In genomic region chr1:217088521-217089221, GRCh38 we compare ENCODE assay signal across 10 cellular contexts.
DNase-seq lines count a peak whose midpoint lies in the region; ATAC-seq and TF ChIP-seq lines count a peak whose summit lies in the region.
"Had no signal": no experiment of that assay in that cellular context is flagged by ENCODE, and none has a peak within 500 bp of the region (broad histone marks: within the 10 kb centered on the region; RNA-seq: fewer than 3 reads in every experiment).

No MANE protein-coding gene starts in this region.

- no peak for TF ChIP-seq EP300 in SK-N-SH (IDR thresholded peaks at IDR 0.05; ENCODE audit: borderline replicate concordance in 1 of 2, low read depth in 1 of 2, low read length in 1 of 2)

- H3K9me3 ChIP-seq in SK-N-SH, result no peaks in the 10 kb centered on the region
- no peaks in the 10 kb centered on the region for H3K9me3 ChIP-seq in neuronal stem cell (replicated peaks in 1 of 2; ENCODE audit: control insufficient read depth in 2 of 2, insufficient read depth in 1 of 2, low read depth in 1 of 2, low read length in 2 of 2)
- no peaks in the 10 kb centered on the region for H3K9me3 ChIP-seq in uterus

- H4K91ac ChIP-seq in neuronal stem cell (ENCODE audit: low read depth, low read length, poor library complexity), result no peak overlapping the region

- no peaks in the 10 kb centered on the region for H3K79me2 ChIP-seq in SK-N-SH (ENCODE audit: insufficient read depth)

- no peak for ATAC-seq in activated T-helper 17 cell treated with anti-CD3 and anti-CD28 coated beads, Interleukin-2, amount 50 U/mL, for 72 hours (replicated peaks)
- no peak for ATAC-seq in activated T-cell treated with anti-CD3 and anti-CD28 coated beads, Interleukin-2, amount 50 U/mL, for 4 hours

- no peaks in the 10 kb centered on the region for H3K27me3 Mint-ChIP-seq in Calu3 (ENCODE audit: unreplicated experiment)
- peaks cover 12% of the 10 kb centered on the region for H3K27me3 Mint-ChIP-seq in glutamatergic neuron (ENCODE audit: unreplicated experiment)
- H3K27me3 Mint-ChIP-seq in activated T-helper 17 cell treated with anti-CD3 and anti-CD28 coated beads, Interleukin-2, amount 50 U/mL, for 72 hours, result peaks cover 27% of the 10 kb centered on the region
- H3K27me3 Mint-ChIP-seq in activated T-cell treated with anti-CD3 and anti-CD28 coated beads, Interleukin-2, amount 50 U/mL, for 4 hours (ENCODE audit: low read depth), result peaks cover 30% of the 10 kb centered on the region

- no peak overlapping the region for H2BK5ac ChIP-seq in neuronal stem cell (ENCODE audit: low read length)

- H3F3A ChIP-seq in SK-N-SH (replicated peaks; ENCODE audit: insufficient read depth), result peaks cover 6% of the 10 kb centered on the region

- no peaks in the 10 kb centered on the region for H3K79me1 ChIP-seq in neuronal stem cell (ENCODE audit: low read depth, low read length)

- no peak overlapping the region for H3K4ac ChIP-seq in neuronal stem cell (ENCODE audit: low read length)

- POLR2A ChIA-PET in SK-N-SH (lab: Yijun Ruan, JAX), result no interaction called here

- H3K36me3 ChIP-seq in SK-N-SH (replicated peaks in 1 of 2; ENCODE audit: control insufficient read depth in 1 of 2, insufficient read depth in 2 of 2, low read length in 1 of 2) (no peaks in the 10 kb centered on the region), neuronal stem cell (replicated peaks in 1 of 2; ENCODE audit: control insufficient read depth in 2 of 2, insufficient read depth in 2 of 2, low read length in 2 of 2) (no peaks in the 10 kb centered on the region), uterus (no peaks in the 10 kb centered on the region)

- H2BK12ac ChIP-seq in neuronal stem cell (ENCODE audit: low read length), result no peak overlapping the region

- H4K20me1 ChIP-seq in SK-N-SH (ENCODE audit: insufficient read depth), result no peaks in the 10 kb centered on the region

- H3K9ac ChIP-seq in SK-N-SH (no peak overlapping the region), neuronal stem cell (ENCODE audit: low read depth, low read length, poor library complexity) (no peak overlapping the region)

- no peak overlapping the region for H3K23ac ChIP-seq in neuronal stem cell (ENCODE audit: low read depth, low read length, poor library complexity)

- DNase-seq in Calu3 (no peak), SK-N-SH (peak; percentile 27), glutamatergic neuron (no peak), neuronal stem cell (ENCODE audit: low spot score) (no peak), uterus (no peak), activated gamma-delta T cell treated with Interleukin-2 at 50 U/mL for 16 hours (no peak)
- DNase-seq in activated T-cell treated with anti-CD3 and anti-CD28 coated beads, Interleukin-2, amount 50 U/mL, for 4 hours, result no peak
- DNase-seq: stimulated activated CD4-positive, alpha-beta T cell treated with anti-CD3 and anti-CD28 coated beads, Interleukin-4, amount 100 ng/mL, for 4 hours had no signal

- TF ChIP-seq CTCF in Calu3 (IDR thresholded peaks at IDR 0.05; ENCODE audit: unreplicated experiment) (no peak), SK-N-SH (IDR thresholded peaks at IDR 0.05) (no peak), glutamatergic neuron (IDR thresholded peaks at IDR 0.05; ENCODE audit: partially characterized antibody, unreplicated experiment) (no peak), uterus (IDR thresholded peaks at IDR 0.05) (no peak)

- H3K4me1 Mint-ChIP-seq in Calu3 (ENCODE audit: low read depth, unreplicated experiment), result peaks cover 21% of the 10 kb centered on the region
- peaks cover 8% of the 10 kb centered on the region for H3K4me1 Mint-ChIP-seq in glutamatergic neuron (ENCODE audit: low read depth, unreplicated experiment)
- no peaks in the 10 kb centered on the region for H3K4me1 Mint-ChIP-seq in activated T-helper 17 cell treated with anti-CD3 and anti-CD28 coated beads, Interleukin-2, amount 50 U/mL, for 72 hours
- peaks cover 6% of the 10 kb centered on the region for H3K4me1 Mint-ChIP-seq in activated T-cell treated with anti-CD3 and anti-CD28 coated beads, Interleukin-2, amount 50 U/mL, for 4 hours (ENCODE audit: low read depth)
- H3K4me1 Mint-ChIP-seq: central memory CD8-positive, alpha-beta T cell had no signal

- H3K36me3 Mint-ChIP-seq in Calu3 (ENCODE audit: insufficient read depth, unreplicated experiment) (peaks cover 21% of the 10 kb centered on the region), glutamatergic neuron (ENCODE audit: unreplicated experiment) (no peaks in the 10 kb centered on the region)
- H3K36me3 Mint-ChIP-seq in activated T-helper 17 cell treated with anti-CD3 and anti-CD28 coated beads, Interleukin-2, amount 50 U/mL, for 72 hours (ENCODE audit: low read depth), result no peaks in the 10 kb centered on the region
- H3K36me3 Mint-ChIP-seq in activated T-cell treated with anti-CD3 and anti-CD28 coated beads, Interleukin-2, amount 50 U/mL, for 4 hours (ENCODE audit: insufficient read depth), result no peaks in the 10 kb centered on the region

- peaks cover 0 to 13% of the 10 kb centered on the region in 2 experiments; a peak in 2 of 4 replicates for H3K4me1 ChIP-seq in SK-N-SH (ENCODE audit: control insufficient read depth in 1 of 2, insufficient read depth in 2 of 2, low read depth in 1 of 2, low read length in 1 of 2)
- peaks cover 4 to 13% of the 10 kb centered on the region in 2 donors for H3K4me1 ChIP-seq in neuronal stem cell (ENCODE audit: control insufficient read depth in 2 of 2, insufficient read depth in 1 of 2, low read depth in 1 of 2, low read length in 2 of 2)
- no peaks in the 10 kb centered on the region for H3K4me1 ChIP-seq in uterus

- H3K18ac ChIP-seq in neuronal stem cell (ENCODE audit: low read length), result no peak overlapping the region

- H3K27me3 ChIP-seq in SK-N-SH (ENCODE audit: insufficient read depth) (no peaks in the 10 kb centered on the region), neuronal stem cell (ENCODE audit: control insufficient read depth in 3 of 3, insufficient read depth in 3 of 3, low read depth in 1 of 3, low read length in 3 of 3) (peaks cover 0 to 4% (median 0%) of the 10 kb centered on the region in 3 experiments), uterus (no peaks in the 10 kb centered on the region)

- no peak overlapping the region for H2BK120ac ChIP-seq in neuronal stem cell (ENCODE audit: low read depth, low read length)

- TF ChIP-seq RAD21 in SK-N-SH (IDR thresholded peaks at IDR 0.05; ENCODE audit: low read length), result no peak

- H3K27ac Mint-ChIP-seq in Calu3 (ENCODE audit: unreplicated experiment), result no peak overlapping the region
- H3K27ac Mint-ChIP-seq in glutamatergic neuron (ENCODE audit: unreplicated experiment), result no peak overlapping the region
- no peak overlapping the region for H3K27ac Mint-ChIP-seq in activated T-helper 17 cell treated with anti-CD3 and anti-CD28 coated beads, Interleukin-2, amount 50 U/mL, for 72 hours

- intact Hi-C loops in Calu3 (cut with micrococcal nuclease; ENCODE audit: unreplicated experiment) (no loop called here), uterus (cut with DNase I; ENCODE audit: low total_unique reads) (no loop called here)

- H3K27ac ChIP-seq in SK-N-SH (ENCODE audit: low read depth in 2 of 2, low read length in 1 of 2), result no peak overlapping the region
- no peak overlapping the region for H3K27ac ChIP-seq in neuronal stem cell (replicated peaks; ENCODE audit: low read length)
- H3K27ac ChIP-seq in uterus, result no peak overlapping the region

- 72% methylated on average over 12 of the region's 12 CpGs for WGBS in SK-N-SH (ENCODE audit: low lambda C conversion rate)
- no CpG with 5 or more reads among the region's 12 CpGs for WGBS in neuronal stem cell (ENCODE audit: extremely low coverage in 2 of 2, insufficient read length in 2 of 2, insufficient replicate concordance in 1 of 2), 2 donors

- TF ChIP-seq POLR2A in uterus (IDR thresholded peaks at IDR 0.05), result no peak

- H2AFZ ChIP-seq in SK-N-SH (ENCODE audit: low read depth), result peak overlapping the region; percentile 90; the same call in 1 of the 2 replicates
- H2AFZ ChIP-seq in neuronal stem cell (ENCODE audit: low read length), result peak overlapping the region; percentile 96

- H4K8ac ChIP-seq in neuronal stem cell (ENCODE audit: low read depth, low read length), result no peak overlapping the region

- H3K9me2 ChIP-seq in SK-N-SH, result 0 out of 2 replicates have a peak, but pooled peaks cover 2% of the 10 kb centered on the region

- no TSS peak for BruUV-seq in Calu3 (replicated peaks; lab: Mats Ljungman, UMichigan)

- H2BK15ac ChIP-seq in neuronal stem cell (ENCODE audit: low read length), result no peak overlapping the region

- H3K14ac ChIP-seq in neuronal stem cell (ENCODE audit: low read length), result no peak overlapping the region

- CTCF ChIA-PET in Calu3 (lab: Charles Lee), result interaction anchor here (0.7 to 0.8 kb wide), 2 partner anchors 10 to 74 kb away, joined by 3 to 7 read pairs; no protein-coding TSS in a partner anchor
- CTCF ChIA-PET in SK-N-SH (lab: Yijun Ruan, JAX), result interaction anchor here (1.1 kb wide), 2 partner anchors 16 to 485 kb away, joined by 3 to 4 read pairs; no protein-coding TSS in a partner anchor

- peak overlapping the region; percentile 64 to 69 for H3K4me3 ChIP-seq in SK-N-SH (ENCODE audit: low read depth in 2 of 2, low read length in 1 of 2)
- H3K4me3 ChIP-seq in neuronal stem cell (ENCODE audit: low read length in 2 of 2), result peak overlapping the region; percentile 47 to 64
- H3K4me3 ChIP-seq in uterus, result no peak overlapping the region

- H3K4me2 ChIP-seq in SK-N-SH, result peak overlapping the region; percentile 80
- H3K4me2 ChIP-seq in neuronal stem cell (ENCODE audit: insufficient read depth, low read length, poor library complexity, severe bottlenecking), result peak overlapping the region; percentile 87

- H2AK5ac ChIP-seq in neuronal stem cell (ENCODE audit: low read depth, low read length), result no peak overlapping the region

- H3K9me3 Mint-ChIP-seq in Calu3 (ENCODE audit: low read depth, unreplicated experiment) (no peaks in the 10 kb centered on the region), glutamatergic neuron (ENCODE audit: unreplicated experiment) (peaks cover 2% of the 10 kb centered on the region)
- peaks cover 9% of the 10 kb centered on the region for H3K9me3 Mint-ChIP-seq in activated T-helper 17 cell treated with anti-CD3 and anti-CD28 coated beads, Interleukin-2, amount 50 U/mL, for 72 hours
- no peaks in the 10 kb centered on the region for H3K9me3 Mint-ChIP-seq in activated T-cell treated with anti-CD3 and anti-CD28 coated beads, Interleukin-2, amount 50 U/mL, for 4 hours

- H3K4me3 Mint-ChIP-seq in Calu3 (ENCODE audit: low read depth, unreplicated experiment) (peak overlapping the region; percentile 78), glutamatergic neuron (ENCODE audit: unreplicated experiment) (peak overlapping the region; percentile 86)
- no peak overlapping the region for H3K4me3 Mint-ChIP-seq in activated T-helper 17 cell treated with anti-CD3 and anti-CD28 coated beads, Interleukin-2, amount 50 U/mL, for 72 hours
- H3K4me3 Mint-ChIP-seq in activated T-cell treated with anti-CD3 and anti-CD28 coated beads, Interleukin-2, amount 50 U/mL, for 4 hours, result no peak overlapping the region
- H3K4me3 Mint-ChIP-seq: central memory CD8-positive, alpha-beta T cell had no signal

TF ChIP-seq in SK-N-SH, 30 proteins besides CTCF, POLR2A, EP300 and RAD21 (continues in another document):
- TF ChIP-seq MEF2A (IDR thresholded peaks at IDR 0.05; ENCODE audit: borderline replicate concordance, low read depth), result no peak
- TF ChIP-seq SIN3A (IDR thresholded peaks at IDR 0.05; ENCODE audit: borderline replicate concordance, low read depth, low read length), result no peak
- no peak for TF ChIP-seq SMC3 (IDR thresholded peaks at IDR 0.05; ENCODE audit: low read depth, low read length)
- TF ChIP-seq NRF1 (IDR thresholded peaks at IDR 0.05; ENCODE audit: low read depth, low read length), result no peak

Comparison
In these comparisons a context has a peak if more than half of its experiments do, and no peak if none do; other contexts are left out.
1. H3K4me3 Mint-ChIP-seq: peak in Calu3 (single experiment) and glutamatergic neuron (single experiment); none in activated T-helper 17 cell treated with anti-CD3 and anti-CD28 coated beads, Interleukin-2, amount 50 U/mL, for 72 hours (single experiment) and activated T-cell treated with anti-CD3 and anti-CD28 coated beads, Interleukin-2, amount 50 U/mL, for 4 hours (single experiment).
2. H3K4me3 ChIP-seq: peak in SK-N-SH (2 of 2) and neuronal stem cell (2 of 2); none in uterus (0 of 2).